1 cellular context compared by ENCODE assay signal in genomic region chr16:17468611-17469010, GRCh38.
TF ChIP-seq lines count a peak whose summit lies in the region.

No MANE protein-coding gene starts in this region.

TF ChIP-seq in IMR-90, 13 proteins besides CTCF, POLR2A, EP300 and RAD21 (continued from another document):
- no peak for TF ChIP-seq USF2 (IDR thresholded peaks at IDR 0.05; ENCODE audit: low read depth, low read length)
- no peak for TF ChIP-seq MAFK (IDR thresholded peaks at IDR 0.05; ENCODE audit: low read depth, low read length)
- TF ChIP-seq CEBPB (IDR thresholded peaks at IDR 0.05; ENCODE audit: low read depth, low read length): no peak
- no peak for TF ChIP-seq BHLHE40 (IDR thresholded peaks at IDR 0.05; ENCODE audit: low read depth, low read length)
- TF ChIP-seq ELK1 (IDR thresholded peaks at IDR 0.05; ENCODE audit: borderline replicate concordance, low read depth, low read length): no peak
TF ChIP-seq in IMR-90: peak in this region for 0.
